Comparison of ENCODE assay signal across 8 cellular contexts in genomic region chr16:78684040-78684611, GRCh38.
DNase-seq lines count a peak whose midpoint lies in the region; ATAC-seq and TF ChIP-seq lines count a peak whose summit lies in the region.
"Had no signal": no experiment of that assay in that cellular context is flagged by ENCODE, and none has a peak within 500 bp of the region (broad histone marks: within the 10 kb centered on the region; RNA-seq: fewer than 3 reads in every experiment).

No MANE protein-coding gene starts in this region.

- intact Hi-C loops in lower leg skin (cut with DNase I; ENCODE audit: low total_unique reads) (no loop called here), transverse colon (cut with DNase I; ENCODE audit: low total_unique reads) (no loop called here)

- no peaks in the 10 kb centered on the region for H3K4me1 ChIP-seq in transverse colon

- TF ChIP-seq CTCF in choroid plexus epithelial cell (conservative IDR thresholded peaks at IDR 0.05; ENCODE audit: low read depth, low read length), result no peak
- TF ChIP-seq CTCF in lower leg skin (IDR thresholded peaks at IDR 0.05), result no peak
- TF ChIP-seq CTCF in transverse colon (IDR thresholded peaks at IDR 0.05), result no peak

- no peaks in the 10 kb centered on the region for H3K9me3 ChIP-seq in transverse colon

- no peaks in the 10 kb centered on the region for H3K27me3 ChIP-seq in transverse colon

- peak overlapping the region; percentile 5 to 57 (median 44) for H3K27ac ChIP-seq in transverse colon

- in situ Hi-C loops in transverse colon (cut with MboI; ENCODE audit: low pct_ligation_motif_present in 1 of 4, low pct_unique_long_range_greater_than_20kb in 1 of 4, low sequenced_read_pairs in 3 of 4), result no loop called here

- no peak overlapping the region for H3K4me3 ChIP-seq in choroid plexus epithelial cell (ENCODE audit: low read depth, low read length)
- no peak overlapping the region for H3K4me3 ChIP-seq in lower leg skin (ENCODE audit: low read depth, poor library complexity, severe bottlenecking)
- H3K4me3 ChIP-seq in transverse colon, result no peak overlapping the region

- no peak for TF ChIP-seq EP300 in transverse colon (IDR thresholded peaks at IDR 0.05; ENCODE audit: low read depth)

- WGBS in lower leg skin, 2 donors, result 18 to 38% methylated on average over 8 of the region's 8 CpGs
- 74 to 78% methylated on average over 4 to 8 of the region's 8 CpGs for WGBS in transverse colon (ENCODE audit: low coverage in 1 of 2), 2 donors

- peak; percentile 32 for DNase-seq in M059J (ENCODE audit: low read depth)
- peak; percentile 73 for DNase-seq in choroid plexus epithelial cell (ENCODE audit: low read depth)
- peak; percentile 81 to 93 for DNase-seq in lower leg skin (ENCODE audit: low spot score in 2 of 2)
- DNase-seq in transverse colon, result peak; percentile 28
- DNase-seq: NCI-H69 had no signal

- TF ChIP-seq POLR2A in lower leg skin (IDR thresholded peaks at IDR 0.05) (no peak), transverse colon (IDR thresholded peaks at IDR 0.05) (no peak)

- ATAC-seq in HG02763 (IDR thresholded peaks at IDR 0.05; ENCODE audit: unreplicated experiment) (no peak), HG03095 (IDR thresholded peaks at IDR 0.05; ENCODE audit: unreplicated experiment) (no peak), GM19351 (IDR thresholded peaks at IDR 0.05; ENCODE audit: unreplicated experiment) (no peak)

- no peaks in the 10 kb centered on the region for H3K36me3 ChIP-seq in transverse colon

Comparison
In these comparisons a context has a peak if more than half of its experiments do, and no peak if none do; other contexts are left out.
1. DNase-seq: peak in every context shown above with its lines; median percentile 87 in lower leg skin; 73 in choroid plexus epithelial cell; 32 in M059J; 28 in transverse colon.